22 cellular contexts compared by ENCODE assay signal in the genomic region with DNA sequence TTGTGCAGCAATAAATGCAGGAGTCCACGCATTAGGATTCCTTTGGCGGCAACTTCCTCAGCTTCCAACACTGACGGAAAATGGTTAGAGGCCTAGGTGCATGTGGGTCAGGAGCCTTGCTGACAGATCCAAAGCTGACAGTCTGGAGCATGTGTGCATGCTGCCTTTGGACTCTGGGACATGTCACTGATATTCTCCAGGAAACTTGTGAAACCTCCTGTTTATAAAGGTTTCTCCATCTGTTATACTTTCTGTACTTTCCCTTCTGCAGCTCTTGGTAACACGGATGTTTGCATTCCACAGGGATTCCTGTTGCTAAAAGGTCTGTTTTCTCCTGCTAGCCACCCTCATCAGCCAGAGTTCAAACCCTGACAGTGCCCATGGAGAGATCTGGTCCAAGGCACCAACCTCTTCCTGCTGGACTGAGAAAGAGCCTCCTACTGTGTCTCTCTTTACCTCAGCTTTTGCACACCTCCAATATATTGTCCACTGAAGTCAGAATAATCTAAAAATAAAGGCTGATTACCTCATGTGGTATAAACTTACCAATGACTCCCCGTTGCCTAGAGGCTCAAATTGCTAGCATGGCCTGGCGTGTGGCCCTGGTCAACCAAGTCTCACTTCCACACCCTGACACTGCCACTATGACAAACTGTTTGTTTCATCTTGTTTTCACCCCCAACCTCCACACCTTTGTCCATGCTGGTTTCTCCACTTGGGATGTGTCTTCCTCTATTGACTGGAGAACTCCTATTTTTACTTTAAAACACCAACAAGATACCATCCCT. TPM values are rescaled to one million over a fixed set of nuclear protein-coding genes. Genes with fewer than 3 reads are reported as not detected.
DNase-seq lines count a peak whose midpoint lies in the region; ATAC-seq, FAIRE-seq and TF ChIP-seq lines count a peak whose summit lies in the region.
"Had no signal": no experiment of that assay in that cellular context is flagged by ENCODE, and none has a peak within 500 bp of the region (broad histone marks: within the 10 kb centered on the region; RNA-seq: fewer than 3 reads in every experiment).

No MANE protein-coding gene starts in this region.

- peak overlapping the region; percentile 14 for H3K27ac ChIP-seq in left ventricle myocardium inferior (replicated peaks)
- no peak overlapping the region for H3K27ac ChIP-seq in endothelial cell of umbilical vein (ENCODE audit: insufficient read depth, low read depth, low read length)
- H3K27ac ChIP-seq in aorta (ENCODE audit: low read depth in 1 of 2, low read length in 2 of 2) = peak overlapping the region; percentile 72 to 82
- H3K27ac ChIP-seq in dorsolateral prefrontal cortex = peak overlapping the region in 14 of 59 donors; percentile 2 to 61 (median 14)
- H3K27ac ChIP-seq: A549, ovary, SK-N-MC had no signal

- ATAC-seq in Right ventricle myocardium superior (ENCODE audit: poor library complexity) = no peak
- ATAC-seq in aorta (ENCODE audit: low FRiP score) = no peak
- ATAC-seq: A549; activated T-cell treated with anti-CD3 and anti-CD28 coated beads, Interleukin-2, amount 50 U/mL, for 72 hours had no signal

- WGBS in aorta, 2 donors = 42 to 45% methylated on average over 6 of the region's 6 CpGs

- no TSS peak for BruUV-seq in endothelial cell of umbilical vein (replicated peaks; lab: Mats Ljungman, UMichigan)

- H3K9ac ChIP-seq in endothelial cell of umbilical vein (replicated peaks; ENCODE audit: extremely low read depth, insufficient read depth, low read length) = no peak overlapping the region

- POLR2A ChIA-PET in endothelial cell of umbilical vein (lab: Charles Lee) = no interaction called here

- H3K27me3 ChIP-seq in left ventricle myocardium inferior (ENCODE audit: low read depth) (no peaks in the 10 kb centered on the region), endothelial cell of umbilical vein (ENCODE audit: control insufficient read depth in 2 of 2, insufficient read depth in 2 of 2, low read length in 2 of 2) (no peaks in the 10 kb centered on the region), aorta (ENCODE audit: control insufficient read depth in 1 of 2, insufficient read depth in 2 of 2, low read length in 1 of 2) (no peaks in the 10 kb centered on the region), dorsolateral prefrontal cortex (no peaks in the 10 kb centered on the region)
- H3K27me3 ChIP-seq: ovary had no signal

- DNase-seq in left ventricle myocardium inferior (no peak), Right ventricle myocardium superior (no peak), endothelial cell of umbilical vein (ENCODE audit: low read depth, low spot score) (no peak), myocyte (ENCODE audit: low read depth) (peak; percentile 83), aorta (no peak), NCI-H146 (lab: John Stamatoyannopoulos, UW) (no peak), dorsolateral prefrontal cortex (no peak), CD1c-positive myeloid dendritic cell (ENCODE audit: extremely low spot score) (no peak)
- DNase-seq: activated CD4-positive, alpha-beta T cell treated with anti-CD3 and anti-CD28 coated beads, Interleukin-2, amount 50 U/mL, for 4 hours; activated T-cell treated with anti-CD3 and anti-CD28 coated beads, Interleukin-2, amount 50 U/mL, for 72 hours; Karpas-422; midbrain; NCI-H187; NCI-H524; OCI-M1; ovary; stimulated activated CD4-positive, alpha-beta T cell treated with anti-CD3 and anti-CD28 coated beads, Interleukin-15, amount 100 ng/mL, for 24 hours had no signal

- no peaks in the 10 kb centered on the region for H3K79me2 ChIP-seq in endothelial cell of umbilical vein (ENCODE audit: control insufficient read depth, insufficient read depth, low read length)

- TF ChIP-seq POLR2A in endothelial cell of umbilical vein (IDR thresholded peaks at IDR 0.05; ENCODE audit: low read depth, low read length) = no peak

- CTCF ChIA-PET in endothelial cell of umbilical vein (lab: Charles Lee) = interaction anchor here (0.9 kb wide), 1 partner anchor 59 kb away, joined by 3 read pairs; a partner anchor contains a TSS

- H3K9me3 ChIP-seq in left ventricle myocardium inferior (replicated peaks) (no peaks in the 10 kb centered on the region), endothelial cell of umbilical vein (replicated peaks; ENCODE audit: control insufficient read depth, insufficient read depth, low read length) (no peaks in the 10 kb centered on the region), aorta (ENCODE audit: control insufficient read depth, low read length) (no peaks in the 10 kb centered on the region)
- H3K9me3 ChIP-seq: A549, ovary had no signal

- peaks cover 14% of the 10 kb centered on the region for H3K4me1 ChIP-seq in left ventricle myocardium inferior
- H3K4me1 ChIP-seq in endothelial cell of umbilical vein (ENCODE audit: control insufficient read depth, extremely low read depth, insufficient read depth, low read length) = peaks cover 3% of the 10 kb centered on the region
- H3K4me1 ChIP-seq in aorta (ENCODE audit: control insufficient read depth in 1 of 2, insufficient read depth in 2 of 2, low read length in 2 of 2) = no peaks in the 10 kb centered on the region
- H3K4me1 ChIP-seq: A549 had no signal

- FAIRE-seq in endothelial cell of umbilical vein (lab: Jason Lieb, UNC) = peak; percentile 50
- FAIRE-seq: A549, GM18507, GM19239, islet of Langerhans had no signal

- H3K9me1 ChIP-seq in endothelial cell of umbilical vein (replicated peaks; ENCODE audit: control insufficient read depth, extremely low read depth, insufficient read depth, low read length) = no peaks in the 10 kb centered on the region

- H2AFZ ChIP-seq in endothelial cell of umbilical vein (ENCODE audit: low read depth, low read length) = no peak overlapping the region

- intact Hi-C loops in left ventricle myocardium inferior (cut with micrococcal nuclease) (no loop called here), Right ventricle myocardium superior (cut with DNase I) (no loop called here), endothelial cell of umbilical vein (cut with micrococcal nuclease) (no loop called here), aorta (cut with DNase I) (no loop called here), dorsolateral prefrontal cortex (cut with DNase I) (no loop called here)

- dilution Hi-C loops in endothelial cell of umbilical vein (cut with MboI; ENCODE audit: extremely low pct_ligation_motif_present, low sequenced_read_pairs) = no loop called here

- H3K36me3 ChIP-seq in left ventricle myocardium inferior = no peaks in the 10 kb centered on the region
- no peaks in the 10 kb centered on the region for H3K36me3 ChIP-seq in endothelial cell of umbilical vein (ENCODE audit: control insufficient read depth in 2 of 2, extremely low read depth in 1 of 2, insufficient read depth in 2 of 2, low read length in 2 of 2)
- H3K36me3 ChIP-seq in aorta (ENCODE audit: control insufficient read depth in 1 of 2, insufficient read depth in 2 of 2, low read length in 1 of 2) = peaks cover 3 to 34% of the 10 kb centered on the region in 2 donors
- H3K36me3 ChIP-seq: ovary had no signal

- H3K4me3 ChIP-seq in left ventricle myocardium inferior (no peak overlapping the region), endothelial cell of umbilical vein (replicated peaks in 1 of 3; ENCODE audit: insufficient read depth in 1 of 3, low read depth in 1 of 3, low read length in 3 of 3) (no peak overlapping the region), aorta (ENCODE audit: low read length in 2 of 2) (no peak overlapping the region), dorsolateral prefrontal cortex (no peak overlapping the region)
- H3K4me3 ChIP-seq: A549, ovary, SK-N-MC had no signal

- H4K20me1 ChIP-seq in endothelial cell of umbilical vein (replicated peaks; ENCODE audit: control insufficient read depth, extremely low read depth, insufficient read depth, low read length) = no peaks in the 10 kb centered on the region

- H3K4me2 ChIP-seq in endothelial cell of umbilical vein (ENCODE audit: insufficient read depth, low read length) = no peak overlapping the region
- H3K4me2 ChIP-seq: A549 had no signal

- no peak for TF ChIP-seq CTCF in left ventricle myocardium inferior (IDR thresholded peaks at IDR 0.05; ENCODE audit: borderline replicate concordance)
- TF ChIP-seq CTCF in endothelial cell of umbilical vein (IDR thresholded peaks at IDR 0.05; ENCODE audit: extremely low read depth in 1 of 2, insufficient read depth in 1 of 2, low read depth in 1 of 2, low read length in 2 of 2) = no peak
- no peak for TF ChIP-seq CTCF in dorsolateral prefrontal cortex (IDR thresholded peaks at IDR 0.05 in 54 of 56, conservative IDR thresholded peaks at IDR 0.05 in 2 of 56; ENCODE audit: low read depth in 1 of 56, partially characterized antibody in 56 of 56)

RNA-seq across cellular contexts. Expression of a gene that starts 31.1 kb away (rescaled TPM):
- 41.1 TPM for total RNA-seq in left ventricle myocardium inferior
- 77.2 TPM for total RNA-seq in Right ventricle myocardium superior
- 1.5 and 7.6 TPM in 2 replicates for total RNA-seq in endothelial cell of umbilical vein
- 4.6 and 5.3 TPM in 2 replicates for polyA plus RNA-seq in endothelial cell of umbilical vein
- 1.9 and 3.3 TPM in 2 replicates for polyA plus RNA-seq in endothelial cell of umbilical vein (2011; cell fraction: cytosol; rRNA removed)
- polyA plus RNA-seq in endothelial cell of umbilical vein (2011; cell fraction: nucleus; rRNA removed) = 3.0 and 3.1 TPM in 2 replicates
- 10.6 and 25.1 TPM in 2 replicates for polyA plus RNA-seq in endothelial cell of umbilical vein (2012)
- 5.2 and 12.6 TPM in 2 replicates for polyA minus RNA-seq in endothelial cell of umbilical vein
- not detected for polyA minus RNA-seq in endothelial cell of umbilical vein (2011; cell fraction: cytosol; rRNA and poly(A)+ RNA removed)
- polyA minus RNA-seq in endothelial cell of umbilical vein (2011; cell fraction: nucleus; rRNA and poly(A)+ RNA removed) = 1.0 and 2.4 TPM in 2 replicates
- not detected in 2 replicates for total RNA-seq in myocyte
- polyA plus RNA-seq in myocyte (2012) = not detected
- total RNA-seq in aorta = 100 to 1,000 TPM; 165 to 179 TPM
- 10 to 100 TPM; 11.8 to 28.2 TPM for polyA plus RNA-seq in aorta
- 10 to 100 TPM in 45 of 120 experiments, 1 to 10 TPM in 75; 2.0 to 88.5 (median 7.9) TPM for total RNA-seq in dorsolateral prefrontal cortex
- total RNA-seq: activated T-cell treated with anti-CD3 and anti-CD28 coated beads, Interleukin-2, amount 50 U/mL, for 72 hours had no signal

RNA-seq across cellular contexts. Expression of a gene that starts 58.6 kb away (rescaled TPM):
- total RNA-seq in left ventricle myocardium inferior (39.2 TPM), Right ventricle myocardium superior (41.4 TPM), endothelial cell of umbilical vein (31.8 and 32.4 TPM in 2 replicates), myocyte (27.8 and 29.6 TPM in 2 replicates), aorta (10 to 100 TPM; 42.9 to 59.3 TPM), dorsolateral prefrontal cortex (100 to 1,000 TPM in 15 of 120 experiments, 10 to 100 TPM in 105; 47.2 to 142 (median 77.9) TPM)
- polyA plus RNA-seq in endothelial cell of umbilical vein (7.1 and 9.4 TPM in 2 replicates), aorta (10 to 100 TPM; 20.5 to 61.6 TPM)
- polyA plus RNA-seq in endothelial cell of umbilical vein (2011; cell fraction: cytosol; rRNA removed) = 9.6 and 10.5 TPM in 2 replicates
- polyA plus RNA-seq in endothelial cell of umbilical vein (2011; cell fraction: nucleus; rRNA removed) = 6.1 and 8.2 TPM in 2 replicates
- 45.7 and 50.3 TPM in 2 replicates for polyA plus RNA-seq in endothelial cell of umbilical vein (2012)
- polyA minus RNA-seq in endothelial cell of umbilical vein = 12.9 and 15.3 TPM in 2 replicates
- polyA minus RNA-seq in endothelial cell of umbilical vein (2011; cell fraction: cytosol; rRNA and poly(A)+ RNA removed) = 5.2 TPM
- 7.5 and 12.5 TPM in 2 replicates for polyA minus RNA-seq in endothelial cell of umbilical vein (2011; cell fraction: nucleus; rRNA and poly(A)+ RNA removed)
- polyA plus RNA-seq in myocyte (2012) = 25.6 TPM
